ENCODE assay signal across 9 cellular contexts in genomic region chr1:32939655-32940371, GRCh38. TPM values are rescaled to one million over a fixed set of nuclear protein-coding genes. Genes with fewer than 3 reads are reported as not detected.
A peak's percentile ranks its signal among the peaks of the same experiment; 100 is the strongest.
DNase-seq lines count a peak whose midpoint lies in the region; ATAC-seq and TF ChIP-seq lines count a peak whose summit lies in the region.
"Had no signal": no experiment of that assay in that cellular context is flagged by ENCODE, and none has a peak within 500 bp of the region (broad histone marks: within the 10 kb centered on the region; RNA-seq: fewer than 3 reads in every experiment).

No MANE protein-coding gene starts in this region.

- no peak overlapping the region for H3K27ac ChIP-seq in CD8-positive, alpha-beta memory T cell (ENCODE audit: low read depth, low read length)
- H3K27ac ChIP-seq in neuronal stem cell (replicated peaks; ENCODE audit: low read length) = no peak overlapping the region

- ATAC-seq in HG02763 (IDR thresholded peaks at IDR 0.05; ENCODE audit: unreplicated experiment) = no peak
- ATAC-seq in GM18861 (IDR thresholded peaks at IDR 0.05; ENCODE audit: unreplicated experiment) = no peak

- H3K27me3 Mint-ChIP-seq in CD8-positive, alpha-beta memory T cell = no peaks in the 10 kb centered on the region
- H3K27me3 Mint-ChIP-seq in nephron (ENCODE audit: low read depth) = no peaks in the 10 kb centered on the region
- H3K27me3 Mint-ChIP-seq: memory B cell had no signal

- H3K4ac ChIP-seq in neuronal stem cell (ENCODE audit: low read length) = no peak overlapping the region

- H2AFZ ChIP-seq in neuronal stem cell (ENCODE audit: low read length) = no peak overlapping the region

- DNase-seq in CD8-positive, alpha-beta memory T cell = no peak
- DNase-seq in NCI-H524 (lab: John Stamatoyannopoulos, UW) (peak; percentile 89 to 97), dermis microvascular lymphatic vessel endothelial cell (ENCODE audit: low read depth in 2 of 2) (peak; percentile 29 to 83), NCI-H146 (lab: John Stamatoyannopoulos, UW) (no peak), neuronal stem cell (ENCODE audit: low spot score) (no peak)

- H3K36me3 Mint-ChIP-seq in CD8-positive, alpha-beta memory T cell = peaks cover 4 to 89% (median 20%) of the 10 kb centered on the region in 3 donors
- peaks cover 69% of the 10 kb centered on the region for H3K36me3 Mint-ChIP-seq in nephron (ENCODE audit: low read depth)

- no peak overlapping the region for H2BK120ac ChIP-seq in neuronal stem cell (ENCODE audit: low read depth, low read length)

- H4K91ac ChIP-seq in neuronal stem cell (ENCODE audit: low read depth, low read length, poor library complexity) = no peak overlapping the region

- peaks cover 34% of the 10 kb centered on the region for H3K36me3 ChIP-seq in CD8-positive, alpha-beta memory T cell (ENCODE audit: insufficient read depth, low read length)
- peaks cover 12 to 93% of the 10 kb centered on the region in 2 donors for H3K36me3 ChIP-seq in neuronal stem cell (replicated peaks in 1 of 2; ENCODE audit: control insufficient read depth in 2 of 2, insufficient read depth in 2 of 2, low read length in 2 of 2)

- H3K4me2 ChIP-seq in neuronal stem cell (ENCODE audit: insufficient read depth, low read length, poor library complexity, severe bottlenecking) = no peak overlapping the region

- TF ChIP-seq CTCF in nephron (IDR thresholded peaks at IDR 0.05; ENCODE audit: unreplicated experiment in 3 of 3) = no peak

- H2BK5ac ChIP-seq in neuronal stem cell (ENCODE audit: low read length) = no peak overlapping the region

- no peak overlapping the region for H2BK15ac ChIP-seq in neuronal stem cell (ENCODE audit: low read length)

- H2AK5ac ChIP-seq in neuronal stem cell (ENCODE audit: low read depth, low read length) = no peak overlapping the region

- H3K79me1 ChIP-seq in neuronal stem cell (ENCODE audit: low read depth, low read length) = no peaks in the 10 kb centered on the region

- H3K9me3 Mint-ChIP-seq in CD8-positive, alpha-beta memory T cell = no peaks in the 10 kb centered on the region
- no peaks in the 10 kb centered on the region for H3K9me3 Mint-ChIP-seq in nephron
- H3K9me3 Mint-ChIP-seq: memory B cell had no signal

- POLR2A ChIA-PET in CD8-positive, alpha-beta memory T cell (lab: Charles Lee) = no interaction called here

- H3K4me1 ChIP-seq in CD8-positive, alpha-beta memory T cell (ENCODE audit: insufficient read depth, low read length) = no peaks in the 10 kb centered on the region
- no peaks in the 10 kb centered on the region for H3K4me1 ChIP-seq in neuronal stem cell (ENCODE audit: control insufficient read depth in 2 of 2, insufficient read depth in 1 of 2, low read depth in 1 of 2, low read length in 2 of 2)

- H3K4me3 Mint-ChIP-seq in CD8-positive, alpha-beta memory T cell = no peak overlapping the region
- no peak overlapping the region for H3K4me3 Mint-ChIP-seq in nephron
- H3K4me3 Mint-ChIP-seq: memory B cell had no signal

- WGBS in neuronal stem cell (ENCODE audit: extremely low coverage in 2 of 2, insufficient read length in 2 of 2, insufficient replicate concordance in 1 of 2), 2 donors = no CpG with 5 or more reads among the region's 4 CpGs

- H3K23ac ChIP-seq in neuronal stem cell (ENCODE audit: low read depth, low read length, poor library complexity) = no peak overlapping the region

- peaks cover 0 to 10% (median 3%) of the 10 kb centered on the region in 3 donors for H3K4me1 Mint-ChIP-seq in CD8-positive, alpha-beta memory T cell
- peaks cover 12% of the 10 kb centered on the region for H3K4me1 Mint-ChIP-seq in nephron
- H3K4me1 Mint-ChIP-seq: memory B cell had no signal

- H3K9me3 ChIP-seq in CD8-positive, alpha-beta memory T cell (ENCODE audit: low read length) = no peaks in the 10 kb centered on the region
- H3K9me3 ChIP-seq in neuronal stem cell (replicated peaks in 1 of 2; ENCODE audit: control insufficient read depth in 2 of 2, insufficient read depth in 1 of 2, low read depth in 1 of 2, low read length in 2 of 2) = no peaks in the 10 kb centered on the region

- no peak overlapping the region for H3K14ac ChIP-seq in neuronal stem cell (ENCODE audit: low read length)

- no peak overlapping the region for H2BK12ac ChIP-seq in neuronal stem cell (ENCODE audit: low read length)

- H3K18ac ChIP-seq in neuronal stem cell (ENCODE audit: low read length) = no peak overlapping the region

- no peak overlapping the region for H3K9ac ChIP-seq in neuronal stem cell (ENCODE audit: low read depth, low read length, poor library complexity)

- H3K27me3 ChIP-seq in CD8-positive, alpha-beta memory T cell (ENCODE audit: insufficient read depth, low read length, poor library complexity, severe bottlenecking) = no peaks in the 10 kb centered on the region
- no peaks in the 10 kb centered on the region for H3K27me3 ChIP-seq in neuronal stem cell (ENCODE audit: control insufficient read depth in 3 of 3, insufficient read depth in 3 of 3, low read depth in 1 of 3, low read length in 3 of 3)

- CTCF ChIA-PET in CD8-positive, alpha-beta memory T cell (lab: Charles Lee) = no interaction called here

- peak overlapping the region; percentile 3 to 88 (median 50) for H3K27ac Mint-ChIP-seq in CD8-positive, alpha-beta memory T cell
- peak overlapping the region in 2 of 3 experiments; percentile 7 to 38 for H3K27ac Mint-ChIP-seq in nephron
- H3K27ac Mint-ChIP-seq: memory B cell had no signal

- no peak overlapping the region for H4K8ac ChIP-seq in neuronal stem cell (ENCODE audit: low read depth, low read length)

- no peak overlapping the region for H3K4me3 ChIP-seq in CD8-positive, alpha-beta memory T cell (ENCODE audit: low read length)
- no peak overlapping the region for H3K4me3 ChIP-seq in neuronal stem cell (ENCODE audit: low read length in 2 of 2)

RNA-seq across cellular contexts. Expression of gene RNF19B, which starts 24.8 kb away (rescaled TPM):
- 10 to 100 TPM; 39.6 to 39.9 TPM for total RNA-seq in CD8-positive, alpha-beta memory T cell
- 4.3 TPM for polyA plus RNA-seq in CD8-positive, alpha-beta memory T cell
- total RNA-seq in dermis microvascular lymphatic vessel endothelial cell = 14.2 and 16.6 TPM in 2 replicates
- polyA plus RNA-seq in neuronal stem cell (2013, experiment 1 of 2) = 8.9 TPM
- polyA plus RNA-seq in neuronal stem cell (2013, experiment 2 of 2) = 8.5 TPM

RNA-seq across cellular contexts. Expression of gene TMEM54, which starts 38.6 kb away (rescaled TPM):
- 1 to 10 TPM; 2.5 to 2.6 TPM for total RNA-seq in CD8-positive, alpha-beta memory T cell
- polyA plus RNA-seq in CD8-positive, alpha-beta memory T cell = not detected
- 19.8 and 20.1 TPM in 2 replicates for total RNA-seq in dermis microvascular lymphatic vessel endothelial cell
- 17.2 TPM for polyA plus RNA-seq in neuronal stem cell (2013, experiment 1 of 2)
- 15.6 TPM for polyA plus RNA-seq in neuronal stem cell (2013, experiment 2 of 2)

RNA-seq across cellular contexts. Expression of gene HPCA, which starts 53.5 kb away (rescaled TPM):
- total RNA-seq in CD8-positive, alpha-beta memory T cell = not detected
- polyA plus RNA-seq in CD8-positive, alpha-beta memory T cell = not detected
- total RNA-seq in dermis microvascular lymphatic vessel endothelial cell = not detected in 2 replicates
- 6.1 TPM for polyA plus RNA-seq in neuronal stem cell (2013, experiment 1 of 2)
- 6.8 TPM for polyA plus RNA-seq in neuronal stem cell (2013, experiment 2 of 2)

Comparison
In these comparisons a context has a peak if more than half of its experiments do, and no peak if none do; other contexts are left out.
1. DNase-seq: peak in NCI-H524 (2 of 2) and dermis microvascular lymphatic vessel endothelial cell (2 of 2); none in CD8-positive, alpha-beta memory T cell (0 of 5), NCI-H146 (single experiment) and neuronal stem cell (single experiment).